ENCODE assay signal across 8 cellular contexts in the genomic region with DNA sequence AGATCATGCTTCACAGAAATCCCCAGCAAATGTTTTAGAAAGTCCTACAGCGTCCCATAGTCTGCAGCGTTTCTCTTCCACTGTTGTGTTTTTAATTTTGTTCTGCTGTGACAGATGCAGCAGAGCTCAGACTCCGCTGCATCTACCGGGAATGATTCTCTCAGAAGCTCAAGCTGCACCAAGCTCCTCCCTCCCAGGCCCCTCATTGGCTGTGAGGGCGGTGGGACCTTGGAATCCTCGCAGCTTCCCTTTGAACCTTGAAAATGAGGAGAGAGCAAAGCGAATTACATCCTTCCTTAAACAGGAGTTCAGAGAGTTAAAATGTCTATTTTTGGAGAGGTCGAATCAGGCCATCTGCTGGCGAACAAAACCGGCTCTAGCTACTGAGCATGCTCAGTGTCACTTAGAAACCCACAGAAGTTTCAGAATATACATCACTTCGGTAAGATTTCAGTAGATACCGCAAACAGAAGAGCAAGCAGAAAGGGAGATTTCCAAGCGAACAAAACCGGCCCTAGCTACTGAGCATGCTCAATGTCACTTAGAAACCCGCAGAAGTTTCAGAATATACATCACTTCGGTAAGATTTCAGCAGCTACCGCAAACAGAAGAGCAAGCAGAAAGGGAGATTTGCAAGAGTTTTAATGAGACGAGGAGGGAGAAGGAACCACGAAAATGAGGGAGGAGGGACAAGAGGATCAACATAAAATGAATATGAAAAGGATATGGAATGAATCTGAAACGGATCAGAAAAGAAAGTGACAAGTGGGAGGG. TPM values are rescaled to one million over a fixed set of nuclear protein-coding genes. Genes with fewer than 3 reads are reported as not detected.
A peak's percentile ranks its signal among the peaks of the same experiment; 100 is the strongest.
DNase-seq lines count a peak whose midpoint lies in the region; ATAC-seq and TF ChIP-seq lines count a peak whose summit lies in the region.

A gene (minus strand): TSS at position 144 of the 774 bp plus-strand sequence. CDS start 188 bp downstream, outside the sequence.

- peaks cover 32% of the 10 kb centered on the region for H3K4me1 ChIP-seq in CD8-positive, alpha-beta memory T cell (ENCODE audit: insufficient read depth, low read length)
- H3K4me1 ChIP-seq in NT2/D1 (ENCODE audit: insufficient read depth, insufficient read length): no peaks in the 10 kb centered on the region
- H3K4me1 ChIP-seq in mucosa of descending colon (ENCODE audit: low read depth): peaks cover 2% of the 10 kb centered on the region

- peaks cover 35 to 51% (median 51%) of the 10 kb centered on the region in 3 donors for H3K4me1 Mint-ChIP-seq in CD8-positive, alpha-beta memory T cell

- peak; percentile 53 to 88 (median 83) for DNase-seq in CD8-positive, alpha-beta memory T cell
- DNase-seq in NT2/D1 (ENCODE audit: low read depth, low spot score): peak; percentile 59
- peak; percentile 59 for DNase-seq in activated CD8-positive, alpha-beta memory T cell treated with anti-CD3 and anti-CD28 coated beads, Interleukin-2, amount 50 U/mL, for 4 hours
- no peak for DNase-seq in epithelial cell of prostate (ENCODE audit: low read depth, low spot score)
- peak; percentile 53 to 66 (median 54) for DNase-seq in mucosa of descending colon
- peak; percentile 74 for DNase-seq in stimulated activated CD8-positive, alpha-beta memory T cell treated with anti-CD3 and anti-CD28 coated beads, Interleukin-4, amount 100 ng/mL, for 48 hours

- H3K36me3 Mint-ChIP-seq in CD8-positive, alpha-beta memory T cell: peaks cover 0 to 16% (median 0%) of the 10 kb centered on the region in 3 donors

- no peaks in the 10 kb centered on the region for H3K27me3 ChIP-seq in CD8-positive, alpha-beta memory T cell (ENCODE audit: insufficient read depth, low read length, poor library complexity, severe bottlenecking)
- H3K27me3 ChIP-seq in NT2/D1 (ENCODE audit: insufficient read depth, insufficient read length): peaks cover 12% of the 10 kb centered on the region

- CTCF ChIA-PET in CD8-positive, alpha-beta memory T cell (lab: Charles Lee): interaction anchor here (0.7 to 4.2 kb wide), 19 partner anchors 9 to 176 kb away, joined by 3 to 32 read pairs (median 4); no protein-coding TSS in a partner anchor

- POLR2A ChIA-PET in CD8-positive, alpha-beta memory T cell (lab: Charles Lee): interaction anchor here (0.7 to 2.4 kb wide), 11 partner anchors 9 to 486 kb away, joined by 3 to 18 read pairs (median 4); a partner anchor contains a TSS

- H3K9me3 ChIP-seq in CD8-positive, alpha-beta memory T cell (ENCODE audit: low read length): no peaks in the 10 kb centered on the region
- H3K9me3 ChIP-seq in NT2/D1 (ENCODE audit: insufficient read depth, low read length) (no peaks in the 10 kb centered on the region), mucosa of descending colon (no peaks in the 10 kb centered on the region)

- no peaks in the 10 kb centered on the region for H3K27me3 Mint-ChIP-seq in CD8-positive, alpha-beta memory T cell

- peak; percentile 75 for ATAC-seq in GM19463 (IDR thresholded peaks at IDR 0.05; ENCODE audit: unreplicated experiment)
- peak; percentile 52 for ATAC-seq in HG03575 (IDR thresholded peaks at IDR 0.05; ENCODE audit: extremely low read depth, insufficient number of reproducible peaks, low FRiP score, unreplicated experiment)
- ATAC-seq in mucosa of descending colon: peak; percentile 84

- TF ChIP-seq CTCF in mucosa of descending colon (IDR thresholded peaks at IDR 0.05): no peak

- peak within 1 kb of the TSS; percentile 76 for H3K27ac ChIP-seq in CD8-positive, alpha-beta memory T cell (ENCODE audit: low read depth, low read length)
- H3K27ac ChIP-seq in epithelial cell of prostate: peak within 1 kb of the TSS; percentile 10

- H3K4me3 ChIP-seq in CD8-positive, alpha-beta memory T cell (ENCODE audit: low read length): peak within 1 kb of the TSS; percentile 71
- peak within 1 kb of the TSS; percentile 25 for H3K4me3 ChIP-seq in NT2/D1 (ENCODE audit: insufficient read length, low read depth)
- H3K4me3 ChIP-seq in mucosa of descending colon: no peak within 1 kb of the TSS

- no peaks in the 10 kb centered on the region for H3K36me3 ChIP-seq in CD8-positive, alpha-beta memory T cell (ENCODE audit: insufficient read depth, low read length)
- H3K36me3 ChIP-seq in NT2/D1 (ENCODE audit: insufficient read depth, insufficient read length, low read length): no peaks in the 10 kb centered on the region
- no peaks in the 10 kb centered on the region for H3K36me3 ChIP-seq in mucosa of descending colon (ENCODE audit: low read depth)

- no peak within 1 kb of the TSS for H3K9ac ChIP-seq in NT2/D1 (ENCODE audit: insufficient read length, low read depth)

- no peaks in the 10 kb centered on the region for H3K9me3 Mint-ChIP-seq in CD8-positive, alpha-beta memory T cell

- no peak within 1 kb of the TSS for H3K4me3 Mint-ChIP-seq in CD8-positive, alpha-beta memory T cell

- H3K27ac Mint-ChIP-seq in CD8-positive, alpha-beta memory T cell: peak within 1 kb of the TSS in 1 of 8 donors; percentile 82

- intact Hi-C loops in mucosa of descending colon (cut with DNase I, micrococcal nuclease): no loop called here

RNA-seq across cellular contexts. Expression of the gene that starts here (rescaled TPM):
- total RNA-seq in CD8-positive, alpha-beta memory T cell: 1 to 10 TPM; 4.5 to 5.0 TPM
- polyA plus RNA-seq in CD8-positive, alpha-beta memory T cell: 8.7 TPM
- 1 to 10 TPM in 1 of 3 donors, under 1 TPM in 2; 0.52 to 1.1 (median 0.55) TPM for total RNA-seq in mucosa of descending colon
